In genomic region chr20:54470697-54471096, GRCh38 we compare ENCODE assay signal across 28 cellular contexts.
"Had no signal": no experiment of that assay in that cellular context is flagged by ENCODE, and none has a peak within 500 bp of the region (broad histone marks: within the 10 kb centered on the region; RNA-seq: fewer than 3 reads in every experiment).

No MANE protein-coding gene starts in this region.

- H3K9me3 ChIP-seq: stomach, suprapubic skin, testis, thoracic aorta, thyroid gland, tibial artery, tibial nerve, transverse colon, upper lobe of left lung, upper lobe of right lung, uterus, vagina had no signal

- H3K36me3 ChIP-seq: stomach, suprapubic skin, thoracic aorta, thyroid gland, tibial artery, tibial nerve, transverse colon, upper lobe of left lung, upper lobe of right lung, uterus, vagina had no signal

- H3K36me3 Mint-ChIP-seq: stimulated activated effector memory CD8-positive, alpha-beta T cell treated with anti-CD3 and anti-CD28 coated beads, Interleukin-12 subunit alpha, Interleukin-12 subunit beta, amount 100 ng/mL, for 72 hours; stimulated activated memory B cell treated with anti-CD40 and anti-IgM and Interleukin-4, amounts not matched to agents 10 μg/mL and 1 μg/mL and 100 μg/mL, for 72 hours; stimulated activated naive B cell treated with anti-CD40 and anti-IgM and Interleukin-4, amounts not matched to agents 10 μg/mL and 1 μg/mL and 100 μg/mL, for 72 hours; type B pancreatic cell had no signal

- H3K4me1 Mint-ChIP-seq: stimulated activated effector memory CD8-positive, alpha-beta T cell treated with anti-CD3 and anti-CD28 coated beads, Interleukin-12 subunit alpha, Interleukin-12 subunit beta, amount 100 ng/mL, for 72 hours had no signal

- DNase-seq: stimulated activated CD4-positive, alpha-beta T cell treated with anti-CD3 and anti-CD28 coated beads, Interleukin-2, amount 100 ng/mL, for 48 hours; stimulated activated CD4-positive, alpha-beta T cell treated with anti-CD3 and anti-CD28 coated beads, Interleukin-4, amount 100 ng/mL, for 1 hour; stimulated activated CD4-positive, alpha-beta T cell treated with anti-CD3 and anti-CD28 coated beads, Interleukin-4, amount 100 ng/mL, for 24 hours; stimulated activated CD4-positive, alpha-beta T cell treated with anti-CD3 and anti-CD28 coated beads, Interleukin-4, amount 100 ng/mL, for 4 hours; stimulated activated CD8-positive, alpha-beta memory T cell treated with anti-CD3 and anti-CD28 coated beads, Interleukin-4, amount 100 ng/mL, for 48 hours; stimulated activated naive B cell treated with anti-CD40 and anti-IgM and Interleukin-4, amounts not matched to agents 10 μg/mL and 1 μg/mL and 100 μg/mL, for 72 hours; stimulated activated naive CD4-positive, alpha-beta T cell; stimulated activated naive CD4-positive, alpha-beta T cell treated with Interleukin-2 at 50 U/mL for 16 hours; stimulated activated naive CD8-positive, alpha-beta T cell treated with anti-CD3 and anti-CD28 coated beads, Interleukin-15, amount 100 ng/mL, for 72 hours; stimulated activated naive CD8-positive, alpha-beta T cell treated with anti-CD3 and anti-CD28 coated beads, Interleukin-15, Interleukin-2, amounts not matched to agents 100 U/mL and 50 U/mL, for 24 hours; stomach; substantia nigra; testis; thyroid gland; tibial artery; transverse colon; trophoblast cell; upper lobe of right lung; uterus had no signal

- H3K9me3 Mint-ChIP-seq: type B pancreatic cell had no signal

- H3K27ac ChIP-seq: stomach, suprapubic skin, testis, thoracic aorta, thyroid gland, tibial artery, tibial nerve, transverse colon, upper lobe of left lung, upper lobe of right lung, uterus, vagina had no signal

- H3K27me3 ChIP-seq: testis, thyroid gland, tibial nerve, uterus, vagina had no signal

- H3K27ac Mint-ChIP-seq: stimulated activated effector memory CD8-positive, alpha-beta T cell treated with anti-CD3 and anti-CD28 coated beads, Interleukin-12 subunit alpha, Interleukin-12 subunit beta, amount 100 ng/mL, for 72 hours; stimulated activated memory B cell treated with anti-CD40 and anti-IgM and Interleukin-4, amounts not matched to agents 10 μg/mL and 1 μg/mL and 100 μg/mL, for 72 hours; stimulated activated naive B cell treated with anti-CD40 and anti-IgM and Interleukin-4, amounts not matched to agents 10 μg/mL and 1 μg/mL and 100 μg/mL, for 72 hours; stimulated activated naive CD8-positive, alpha-beta T cell treated with anti-CD3 and anti-CD28 coated beads, Interleukin-15, amount 100 ng/mL, for 72 hours; stimulated activated naive CD8-positive, alpha-beta T cell treated with anti-CD3 and anti-CD28 coated beads, Interleukin-15, Interleukin-2, amounts not matched to agents 100 ng/mL and 50 ng/mL, for 24 hours; type B pancreatic cell had no signal

- H3K4me1 ChIP-seq: testis, thyroid gland, transverse colon, uterus, vagina had no signal

- H3K4me3 ChIP-seq: stomach, suprapubic skin, testis, thoracic aorta, thyroid gland, tibial artery, tibial nerve, transverse colon, upper lobe of left lung, upper lobe of right lung, uterus, vagina had no signal

- ATAC-seq: stimulated activated effector memory CD8-positive, alpha-beta T cell treated with anti-CD3 and anti-CD28 coated beads, Interleukin-12 subunit alpha, Interleukin-12 subunit beta, amount 100 ng/mL, for 72 hours; stimulated activated memory B cell treated with anti-CD40 and anti-IgM and Interleukin-4, amounts not matched to agents 10 μg/mL and 1 μg/mL and 100 μg/mL, for 72 hours; stimulated activated naive B cell treated with anti-CD40 and anti-IgM and Interleukin-4, amounts not matched to agents 10 μg/mL and 1 μg/mL and 100 μg/mL, for 72 hours; stimulated activated naive CD8-positive, alpha-beta T cell treated with anti-CD3 and anti-CD28 coated beads, Interleukin-15, amount 100 ng/mL, for 72 hours; stimulated activated naive CD8-positive, alpha-beta T cell treated with anti-CD3 and anti-CD28 coated beads, Interleukin-15, Interleukin-2, amounts not matched to agents 100 U/mL and 50 U/mL, for 24 hours; upper lobe of right lung had no signal

- H3K4me3 Mint-ChIP-seq: stimulated activated effector memory CD8-positive, alpha-beta T cell treated with anti-CD3 and anti-CD28 coated beads, Interleukin-12 subunit alpha, Interleukin-12 subunit beta, amount 100 ng/mL, for 72 hours; stimulated activated memory B cell treated with anti-CD40 and anti-IgM and Interleukin-4, amounts not matched to agents 10 μg/mL and 1 μg/mL and 100 μg/mL, for 72 hours; stimulated activated naive B cell treated with anti-CD40 and anti-IgM and Interleukin-4, amounts not matched to agents 10 μg/mL and 1 μg/mL and 100 μg/mL, for 72 hours; stimulated activated naive CD8-positive, alpha-beta T cell treated with anti-CD3 and anti-CD28 coated beads, Interleukin-15, amount 100 ng/mL, for 72 hours; stimulated activated naive CD8-positive, alpha-beta T cell treated with anti-CD3 and anti-CD28 coated beads, Interleukin-15, Interleukin-2, amounts not matched to agents 100 ng/mL and 50 ng/mL, for 24 hours; type B pancreatic cell had no signal
